In the genomic region with DNA sequence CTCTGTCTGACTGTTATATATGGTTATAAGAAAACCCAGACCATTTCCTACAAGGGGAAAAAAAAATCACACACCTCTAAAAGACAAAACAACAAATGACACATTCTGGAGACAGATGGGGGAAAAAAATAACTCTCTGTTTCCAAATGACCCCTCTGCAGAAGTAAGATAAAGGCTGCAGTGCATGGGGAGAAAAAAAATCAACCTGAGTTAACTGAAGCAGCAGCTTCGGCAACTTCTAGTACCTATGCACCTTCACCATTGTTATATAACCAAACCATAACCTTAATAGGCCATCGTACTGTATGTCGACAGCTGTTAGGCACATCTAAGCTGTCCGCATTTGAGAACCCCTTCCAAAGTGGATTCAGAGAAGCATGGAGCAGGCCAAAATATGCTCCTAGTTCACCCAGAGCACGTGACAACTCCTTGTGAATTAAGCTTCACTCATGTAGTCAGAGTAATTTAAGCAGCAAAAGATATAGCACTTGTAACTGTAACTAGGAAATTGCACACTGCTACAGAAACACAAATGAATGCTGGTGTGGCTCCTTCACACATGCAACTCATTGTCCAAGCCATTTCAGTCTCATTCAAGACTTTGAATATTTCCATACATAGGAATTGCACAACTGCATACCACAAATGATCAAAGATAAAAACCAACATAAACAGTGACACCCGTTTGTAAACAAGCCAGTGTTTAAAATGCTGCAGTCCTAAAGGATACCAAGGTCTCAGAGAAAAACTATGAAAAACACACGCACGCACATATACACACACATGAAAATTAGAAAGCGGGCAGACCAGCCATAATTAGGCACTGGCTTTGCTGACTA, we compare ENCODE assay signal across 7 cellular contexts. TPM values are rescaled to one million over a fixed set of nuclear protein-coding genes. Genes with fewer than 3 reads are reported as not detected.
DNase-seq lines count a peak whose midpoint lies in the region; ATAC-seq and TF ChIP-seq lines count a peak whose summit lies in the region.

No MANE protein-coding gene starts in this region.

- 53% methylated on average over 9 of the region's 9 CpGs for WGBS in prostate gland

- no peaks in the 10 kb centered on the region for H3K27me3 ChIP-seq in PC-9 (ENCODE audit: insufficient read depth, low read depth)
- no peaks in the 10 kb centered on the region for H3K27me3 ChIP-seq in prostate gland (replicated peaks; ENCODE audit: insufficient read depth)

- peaks cover 35% of the 10 kb centered on the region for H3F3A ChIP-seq in PC-9 (ENCODE audit: insufficient read depth, low read depth)

- H3K36me3 ChIP-seq in PC-9 (ENCODE audit: low read depth): no peaks in the 10 kb centered on the region
- no peaks in the 10 kb centered on the region for H3K36me3 ChIP-seq in prostate gland

- no peak for TF ChIP-seq POLR2A in prostate gland (IDR thresholded peaks at IDR 0.05)

- no peak for TF ChIP-seq CTCF in PC-9 (conservative IDR thresholded peaks at IDR 0.05)
- no peak for TF ChIP-seq CTCF in prostate gland (IDR thresholded peaks at IDR 0.05)

- POLR2A ChIA-PET in PC-9 (lab: Charles Lee; ENCODE audit: unreplicated experiment): interaction anchor here (1.0 kb wide), 1 partner anchor 25 kb away, joined by 21 read pairs; no protein-coding TSS in a partner anchor

- H4K20me1 ChIP-seq in PC-9 (ENCODE audit: insufficient read depth): peaks cover 30% of the 10 kb centered on the region

- peak overlapping the region; percentile 89 for H3K4me2 ChIP-seq in PC-9

- H3K27ac ChIP-seq in PC-9 (no peak overlapping the region), prostate gland (peak overlapping the region; percentile 4 to 31)

- no peak for ATAC-seq in HG03175 (IDR thresholded peaks at IDR 0.05; ENCODE audit: unreplicated experiment)
- no peak for ATAC-seq in GM18517 (IDR thresholded peaks at IDR 0.05; ENCODE audit: unreplicated experiment)

- CTCF ChIA-PET in PC-9 (lab: Charles Lee): no interaction called here

- peak; percentile 53 for DNase-seq in H4 (ENCODE audit: low spot score)
- DNase-seq in PC-9: peak in 1 of 2 experiments; percentile 94
- DNase-seq in epidermal melanocyte (ENCODE audit: insufficient read length, low spot score): peak; percentile 21
- no peak for DNase-seq in prostate gland (ENCODE audit: low spot score)
- no peak for DNase-seq in COLO829 (ENCODE audit: low spot score)

- H3K4me1 ChIP-seq in PC-9 (replicated peaks; ENCODE audit: insufficient read depth) (peaks cover 52% of the 10 kb centered on the region), prostate gland (replicated peaks) (no peaks in the 10 kb centered on the region)

- intact Hi-C loops in PC-9 (cut with micrococcal nuclease; ENCODE audit: unreplicated experiment): loop anchor here (5.0 to 10.0 kb wide), 2 partner anchors 68 to 111 kb away; no protein-coding TSS in a partner anchor
- intact Hi-C loops in prostate gland (cut with DNase I): loop anchor here (2.0 kb wide), 1 partner anchor 215 kb away; no protein-coding TSS in a partner anchor

- H3K79me2 ChIP-seq in PC-9 (ENCODE audit: low read depth): peaks cover 75% of the 10 kb centered on the region

- H2AFZ ChIP-seq in PC-9: no peak overlapping the region

- H3K9me3 ChIP-seq in PC-9 (ENCODE audit: insufficient read depth, low read depth): no peaks in the 10 kb centered on the region
- H3K9me3 ChIP-seq in prostate gland: no peaks in the 10 kb centered on the region

- H3K9me2 ChIP-seq in PC-9 (ENCODE audit: insufficient read depth): no peaks in the 10 kb centered on the region

- H3K4me3 ChIP-seq in PC-9 (peak overlapping the region; percentile 85; the same call in 1 of the 2 replicates), prostate gland (no peak overlapping the region)

- no TSS peak for BruUV-seq in PC-9 (replicated peaks; lab: Mats Ljungman, UMichigan)

RNA-seq across cellular contexts. Expression of a gene that starts 2.7 kb away (rescaled TPM):
- total RNA-seq in H4 (2014; rRNA removed; shearing (Covaris generic)): 7.7 and 7.8 TPM in 2 replicates
- total RNA-seq in PC-9 (2021): 28.6 and 30.2 TPM in 2 replicates
- total RNA-seq in prostate gland: 10 to 100 TPM; 26.2 to 77.6 TPM

RNA-seq across cellular contexts. Expression of a gene that starts 48.6 kb away (rescaled TPM):
- 103 and 108 TPM in 2 replicates for total RNA-seq in H4 (2014; rRNA removed; shearing (Covaris generic))
- total RNA-seq in PC-9 (2021) (83.7 and 91.3 TPM in 2 replicates), prostate gland (100 to 1,000 TPM in 1 of 2 donors, 10 to 100 TPM in 1; 72.5 to 126 TPM)

Comparison
In these comparisons a context has a peak if more than half of its experiments do, and no peak if none do; other contexts are left out.
1. DNase-seq: peak in H4 (single experiment) and epidermal melanocyte (single experiment); none in prostate gland (single experiment) and COLO829 (single experiment).